ENCODE assay signal across 8 cellular contexts in the genomic region with DNA sequence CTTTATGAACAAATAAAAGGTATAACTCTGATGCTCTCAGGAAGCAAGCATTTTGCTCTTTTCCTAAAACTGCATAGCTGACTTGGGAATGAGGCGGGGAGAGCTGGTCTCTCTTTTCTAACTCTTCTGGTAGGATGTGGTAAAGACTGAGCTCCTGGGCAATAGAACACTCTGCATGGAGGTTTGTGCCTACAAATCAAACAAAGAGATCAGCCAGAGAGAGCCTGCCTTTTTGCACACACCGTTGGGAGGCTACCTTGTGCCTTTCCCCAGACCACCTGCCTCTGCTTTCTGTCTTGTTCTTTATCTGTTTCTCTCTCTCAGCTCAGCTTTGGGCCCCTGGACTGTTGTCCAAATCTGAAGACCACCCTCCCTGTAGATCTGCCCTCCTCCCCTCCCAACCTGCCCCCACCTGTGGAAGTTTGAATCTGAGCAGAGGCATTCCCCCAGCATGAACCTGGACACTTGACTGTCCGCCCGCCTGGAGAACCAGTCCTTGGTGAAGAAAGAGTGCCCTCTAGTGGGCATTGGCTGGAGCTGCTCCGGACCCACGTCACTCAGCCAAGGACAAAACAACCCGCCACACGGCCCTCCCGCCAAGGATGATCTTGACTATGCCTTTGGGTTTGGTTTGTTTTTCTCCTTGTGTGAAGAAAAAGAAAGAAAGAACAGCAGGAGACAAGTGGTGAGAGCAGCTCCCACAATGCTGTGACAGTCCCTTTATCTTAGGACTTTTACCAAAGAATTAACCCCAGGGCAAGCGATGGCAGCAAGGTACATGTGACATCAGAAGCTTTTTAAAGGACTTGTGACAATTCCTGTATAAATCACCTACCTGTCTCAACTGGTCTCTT.
DNase-seq lines count a peak whose midpoint lies in the region; ATAC-seq and TF ChIP-seq lines count a peak whose summit lies in the region.

No MANE protein-coding gene starts in this region.

- WGBS in sigmoid colon, 2 donors: 21 to 28% methylated on average over 10 of the region's 10 CpGs

- DNase-seq in NK-92 treated with Interleukin-12 subunit alpha and Interleukin-12 subunit beta, amount 100 ng/mL, for 24 hours (lab: John Stamatoyannopoulos, UW): peak; percentile 21
- DNase-seq in NK-92 (lab: John Stamatoyannopoulos, UW; ENCODE audit: unreplicated experiment) (no peak), NCI-H146 treated with DMSO at 0.1 percent for 48 hours (lab: John Stamatoyannopoulos, UW; ENCODE audit: unreplicated experiment) (peak; percentile 86), T-helper 2 cell (peak in 3 of 5 experiments; percentile 12 to 48 (median 21)), astrocyte of the cerebellum (ENCODE audit: low read depth) (peak; percentile 57), hypothalamus (lab: John Stamatoyannopoulos, UW) (peak in 50 of 51 donors; percentile 16 to 91 (median 71)), sigmoid colon (peak; percentile 95)

- TF ChIP-seq CTCF in astrocyte of the cerebellum (IDR thresholded peaks at IDR 0.05; ENCODE audit: low read depth, low read length, missing control alignments) (peak; percentile 96), sigmoid colon (IDR thresholded peaks at IDR 0.05) (peak; percentile 85 to 93 (median 88))

- peak overlapping the region; percentile 72 to 87 (median 77) for H3K27ac ChIP-seq in sigmoid colon

- peak; percentile 96 for ATAC-seq in HG02884 (IDR thresholded peaks at IDR 0.05; ENCODE audit: unreplicated experiment)

- no peaks in the 10 kb centered on the region for H3K9me3 ChIP-seq in sigmoid colon

- no peak for TF ChIP-seq EP300 in sigmoid colon (IDR thresholded peaks at IDR 0.05)

- peaks cover 0 to 92% (median 86%) of the 10 kb centered on the region in 4 donors for H3K4me1 ChIP-seq in sigmoid colon

- H3K27me3 ChIP-seq in sigmoid colon: no peaks in the 10 kb centered on the region

- in situ Hi-C loops in astrocyte of the cerebellum (cut with HindIII; ENCODE audit: low sequenced_read_pairs): no loop called here

- TF ChIP-seq POLR2A in sigmoid colon (IDR thresholded peaks at IDR 0.05): no peak

- no peak overlapping the region for H3K4me3 ChIP-seq in astrocyte of the cerebellum (ENCODE audit: low read depth, low read length)
- no peak overlapping the region for H3K4me3 ChIP-seq in sigmoid colon

- H3K36me3 ChIP-seq in sigmoid colon: peaks cover 0 to 2% (median under 1%) of the 10 kb centered on the region in 4 donors

- intact Hi-C loops in sigmoid colon (cut with DNase I): loop anchor here (2.0 to 5.0 kb wide), 9 partner anchors 88 to 1248 kb away; no protein-coding TSS in a partner anchor
